18 cellular contexts compared by ENCODE assay signal in the genomic region with DNA sequence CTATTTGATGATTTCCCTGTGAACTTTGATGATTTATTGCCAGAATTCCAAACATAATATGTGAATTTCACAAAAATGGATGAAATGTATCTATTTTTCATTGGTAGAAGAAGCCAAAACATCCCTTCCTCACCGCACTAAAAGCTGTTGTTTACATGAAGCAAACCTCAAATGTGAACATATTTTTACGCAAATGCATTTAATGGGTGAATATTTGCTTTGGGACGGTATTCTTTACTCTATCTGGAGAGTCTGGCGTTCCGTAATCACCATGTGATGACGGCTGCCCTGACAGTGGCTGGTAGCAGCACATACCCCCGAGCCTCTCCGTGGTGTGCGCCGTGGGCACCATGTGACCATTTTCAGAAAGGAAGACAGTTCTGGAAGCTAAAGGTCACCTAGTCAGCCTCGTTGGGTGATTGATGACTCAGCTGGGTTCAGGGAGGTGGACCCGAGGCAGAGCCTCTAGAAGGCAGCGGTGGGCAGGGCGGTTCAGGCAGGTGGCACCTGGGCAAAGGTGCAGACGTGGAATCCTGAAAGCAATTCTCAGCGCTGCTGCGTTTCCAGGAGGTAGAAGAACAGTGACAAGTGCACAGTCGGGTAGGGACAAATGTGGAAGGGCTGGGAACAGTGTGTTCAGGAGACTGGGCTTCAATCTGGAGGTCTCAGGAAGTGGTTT. TPM values are rescaled to one million over a fixed set of nuclear protein-coding genes. Genes with fewer than 3 reads are reported as not detected.
DNase-seq lines count a peak whose midpoint lies in the region; ATAC-seq, FAIRE-seq and TF ChIP-seq lines count a peak whose summit lies in the region.
"Had no signal": no experiment of that assay in that cellular context is flagged by ENCODE, and none has a peak within 500 bp of the region (broad histone marks: within the 10 kb centered on the region; RNA-seq: fewer than 3 reads in every experiment).

No MANE protein-coding gene starts in this region.

- no peaks in the 10 kb centered on the region for H4K20me1 ChIP-seq in HepG2 (ENCODE audit: insufficient read depth, low read length)

- in situ Hi-C loops in HepG2 (cut with HindIII; ENCODE audit: extremely low pct_ligation_motif_present, low pct_unique_long_range_greater_than_20kb): no loop called here

- H3K36me3 Mint-ChIP-seq in stimulated activated effector memory CD8-positive, alpha-beta T cell treated with anti-CD3 and anti-CD28 coated beads, Interleukin-12 subunit alpha, Interleukin-12 subunit beta, amount 100 ng/mL, for 72 hours: peaks cover 34% of the 10 kb centered on the region
- H3K36me3 Mint-ChIP-seq in natural killer cell: no peaks in the 10 kb centered on the region

- H3K9me3 ChIP-seq in duodenal mucosa (ENCODE audit: control insufficient read depth in 1 of 2, low read length in 2 of 2): no peaks in the 10 kb centered on the region
- H3K9me3 ChIP-seq in HepG2 (ENCODE audit: low read length): no peaks in the 10 kb centered on the region
- H3K9me3 ChIP-seq in tibial nerve: no peaks in the 10 kb centered on the region
- H3K9me3 ChIP-seq: MG63, sigmoid colon, upper lobe of right lung had no signal

- POLR2A ChIA-PET in HepG2 (lab: Yijun Ruan, JAX): no interaction called here

- peak overlapping the region; percentile 64 for H3K27ac Mint-ChIP-seq in stimulated activated effector memory CD8-positive, alpha-beta T cell treated with anti-CD3 and anti-CD28 coated beads, Interleukin-12 subunit alpha, Interleukin-12 subunit beta, amount 100 ng/mL, for 72 hours
- H3K27ac Mint-ChIP-seq in natural killer cell: no peak overlapping the region
- H3K27ac Mint-ChIP-seq: activated CD4-positive, alpha-beta T cell treated with anti-CD3 and anti-CD28 coated beads, Interleukin-2, amount 10 ng/mL, durations not matched to agents 24 days and 14 days; activated T-helper 2 cell treated with anti-CD3 and anti-CD28 coated beads, Interferon-gamma antibody, Interleukin-2, Interleukin-4, amounts not matched to agents 10 μg/mL and 5 μg/mL and 100 μg/mL, durations not matched to agents 14 hours and 24 hours and 36 hours; B cell had no signal

- no TSS peak for BruUV-seq in HepG2 (replicated peaks; lab: Mats Ljungman, UMichigan)

- TF ChIP-seq POLR2A in HepG2 (IDR thresholded peaks at IDR 0.05; ENCODE audit: insufficient read depth in 1 of 2, low read depth in 2 of 2, low read length in 2 of 2) (no peak), tibial nerve (IDR thresholded peaks at IDR 0.05) (no peak)

- peaks cover 39 to 49% of the 10 kb centered on the region in 2 donors for H3K4me1 ChIP-seq in duodenal mucosa (ENCODE audit: control insufficient read depth in 1 of 2, insufficient read depth in 2 of 2, low read length in 2 of 2)
- peaks cover 13% of the 10 kb centered on the region for H3K4me1 ChIP-seq in HepG2 (ENCODE audit: insufficient read depth, low read length)
- H3K4me1 ChIP-seq in tibial nerve: peaks cover 0 to 4% (median 0%) of the 10 kb centered on the region in 4 donors
- H3K4me1 ChIP-seq: sigmoid colon had no signal

- TF ChIP-seq CTCF in HepG2 (CRISPR knock-in tag; IDR thresholded peaks at IDR 0.05) (no peak), natural killer cell (IDR thresholded peaks at IDR 0.05) (no peak), tibial nerve (IDR thresholded peaks at IDR 0.05) (no peak)

- peaks cover 15% of the 10 kb centered on the region for H3K4me1 Mint-ChIP-seq in stimulated activated effector memory CD8-positive, alpha-beta T cell treated with anti-CD3 and anti-CD28 coated beads, Interleukin-12 subunit alpha, Interleukin-12 subunit beta, amount 100 ng/mL, for 72 hours
- peaks cover 5 to 11% of the 10 kb centered on the region in 2 donors for H3K4me1 Mint-ChIP-seq in natural killer cell
- H3K4me1 Mint-ChIP-seq: B cell had no signal

- no peaks in the 10 kb centered on the region for H3K27me3 ChIP-seq in duodenal mucosa (ENCODE audit: control insufficient read depth in 1 of 2, insufficient read depth in 2 of 2, low read length in 2 of 2)
- H3K27me3 ChIP-seq in HepG2 (ENCODE audit: control insufficient read depth in 1 of 2, insufficient read depth in 2 of 2, low read length in 2 of 2): no peaks in the 10 kb centered on the region
- no peaks in the 10 kb centered on the region for H3K27me3 ChIP-seq in tibial nerve
- H3K27me3 ChIP-seq: MG63, sigmoid colon, upper lobe of right lung had no signal

- CTCF ChIA-PET in HepG2 (lab: Yijun Ruan, JAX; ENCODE audit: low intra/inter-chr PET ratio, low total read pairs): no interaction called here

- H2AFZ ChIP-seq in HepG2 (ENCODE audit: low read length): no peak overlapping the region

- ATAC-seq in HepG2 (no peak), natural killer cell (no peak), HG02642 (IDR thresholded peaks at IDR 0.05; ENCODE audit: poor library complexity, unreplicated experiment) (no peak)
- ATAC-seq in stimulated activated effector memory CD8-positive, alpha-beta T cell treated with anti-CD3 and anti-CD28 coated beads, Interleukin-12 subunit alpha, Interleukin-12 subunit beta, amount 100 ng/mL, for 72 hours: no peak

- FAIRE-seq in HepG2 (lab: Jason Lieb, UNC): no peak
- FAIRE-seq: GM18507 had no signal

- no peaks in the 10 kb centered on the region for H3K79me2 ChIP-seq in HepG2 (ENCODE audit: insufficient read depth, low read length)

- H3K4me3 Mint-ChIP-seq in stimulated activated effector memory CD8-positive, alpha-beta T cell treated with anti-CD3 and anti-CD28 coated beads, Interleukin-12 subunit alpha, Interleukin-12 subunit beta, amount 100 ng/mL, for 72 hours: no peak overlapping the region
- H3K4me3 Mint-ChIP-seq in natural killer cell: no peak overlapping the region
- H3K4me3 Mint-ChIP-seq: activated CD4-positive, alpha-beta T cell treated with anti-CD3 and anti-CD28 coated beads, Interleukin-2, amount 10 ng/mL, durations not matched to agents 24 days and 14 days; B cell had no signal

- no peak for TF ChIP-seq RAD21 in HepG2 (CRISPR knock-in tag; IDR thresholded peaks at IDR 0.05)

- peak; percentile 9 for DNase-seq in NCI-H774 (lab: John Stamatoyannopoulos, UW)
- no peak for DNase-seq in HepG2 (ENCODE audit: low spot score)
- DNase-seq in stimulated activated effector memory CD8-positive, alpha-beta T cell treated with anti-CD3 and anti-CD28 coated beads, Interleukin-12 subunit alpha, Interleukin-12 subunit beta, amount 100 ng/mL, for 72 hours (ENCODE audit: low spot score in 2 of 2): no peak
- no peak for DNase-seq in KG1 (lab: John Stamatoyannopoulos, UW)
- no peak for DNase-seq in natural killer cell
- no peak for DNase-seq in tibial nerve (ENCODE audit: low spot score in 2 of 2)
- DNase-seq: activated CD4-positive, alpha-beta T cell treated with anti-CD3 and anti-CD28 coated beads, Interleukin-2, amount 10 ng/mL, durations not matched to agents 24 days and 14 days; H7; MG63; NCI-H1694; sigmoid colon; stimulated activated naive CD4-positive, alpha-beta T cell treated with Interleukin-2 at 50 U/mL for 16 hours; upper lobe of right lung had no signal

- WGBS in HepG2 (ENCODE audit: low lambda C conversion rate): 91% methylated on average over 18 of the region's 18 CpGs
- WGBS in tibial nerve, 2 donors: 76 to 79% methylated on average over 18 of the region's 18 CpGs

- intact Hi-C loops in HepG2 (cut with micrococcal nuclease; ENCODE audit: unreplicated experiment): loop anchor here (1.0 kb wide), 1 partner anchor 36 kb away; no protein-coding TSS in a partner anchor
- intact Hi-C loops in natural killer cell (cut with micrococcal nuclease): no loop called here

- peak overlapping the region; percentile 27 to 52 for H3K9ac ChIP-seq in duodenal mucosa (ENCODE audit: low read depth in 1 of 2, low read length in 2 of 2)
- no peak overlapping the region for H3K9ac ChIP-seq in HepG2 (ENCODE audit: insufficient read depth, low read depth, low read length)

- no peak overlapping the region for H3K4me2 ChIP-seq in HepG2 (ENCODE audit: low read depth, low read length)

- H3K27ac ChIP-seq in duodenal mucosa (ENCODE audit: low read depth, low read length) (peak overlapping the region; percentile 76), HepG2 (ENCODE audit: extremely low read length, insufficient read depth, low read length) (no peak overlapping the region), tibial nerve (peak overlapping the region in 2 of 4 donors; percentile 18 to 60)
- H3K27ac ChIP-seq: sigmoid colon, upper lobe of right lung had no signal

- TF ChIP-seq EP300 in HepG2 (IDR thresholded peaks at IDR 0.05; ENCODE audit: low read depth in 2 of 2, low read length in 2 of 2) (no peak), HepG2 (CRISPR knock-in tag; IDR thresholded peaks at IDR 0.05; ENCODE audit: borderline replicate concordance) (no peak), tibial nerve (IDR thresholded peaks at IDR 0.05) (no peak)

- peak overlapping the region; percentile 13 to 25 for H3K4me3 ChIP-seq in duodenal mucosa (ENCODE audit: low read depth in 1 of 2, low read length in 2 of 2)
- no peak overlapping the region for H3K4me3 ChIP-seq in HepG2 (replicated peaks in 1 of 3; ENCODE audit: insufficient read depth in 1 of 3, low read depth in 2 of 3, low read length in 3 of 3)
- H3K4me3 ChIP-seq in tibial nerve: no peak overlapping the region
- H3K4me3 ChIP-seq: MG63, sigmoid colon, upper lobe of right lung had no signal

- no peaks in the 10 kb centered on the region for H3K27me3 Mint-ChIP-seq in natural killer cell (ENCODE audit: low read depth in 2 of 2)
- H3K27me3 Mint-ChIP-seq: activated CD4-positive, alpha-beta T cell treated with anti-CD3 and anti-CD28 coated beads, Interleukin-2, amount 10 ng/mL, durations not matched to agents 24 days and 14 days; B cell had no signal

- H3K36me3 ChIP-seq in duodenal mucosa (ENCODE audit: control insufficient read depth in 1 of 2, insufficient read depth in 2 of 2, low read length in 2 of 2): peaks cover 14 to 15% of the 10 kb centered on the region in 2 donors
- H3K36me3 ChIP-seq in HepG2 (replicated peaks in 1 of 2; ENCODE audit: control insufficient read depth in 1 of 2, insufficient read depth in 2 of 2, low read length in 2 of 2): peaks cover 1 to 16% of the 10 kb centered on the region in 2 experiments; a peak in 3 of 5 replicates
- peaks cover 0 to 40% (median 4%) of the 10 kb centered on the region in 3 donors for H3K36me3 ChIP-seq in tibial nerve
- H3K36me3 ChIP-seq: MG63 had no signal

- H3K9me3 Mint-ChIP-seq in stimulated activated effector memory CD8-positive, alpha-beta T cell treated with anti-CD3 and anti-CD28 coated beads, Interleukin-12 subunit alpha, Interleukin-12 subunit beta, amount 100 ng/mL, for 72 hours: no peaks in the 10 kb centered on the region
- no peaks in the 10 kb centered on the region for H3K9me3 Mint-ChIP-seq in natural killer cell
- H3K9me3 Mint-ChIP-seq: activated T-helper 2 cell treated with anti-CD3 and anti-CD28 coated beads, Interferon-gamma antibody, Interleukin-2, Interleukin-4, amounts not matched to agents 10 μg/mL and 5 μg/mL and 100 μg/mL, durations not matched to agents 14 hours and 24 hours and 36 hours had no signal

RNA-seq across cellular contexts. Expression of a gene that starts 45.3 kb away (rescaled TPM):
- total RNA-seq in HepG2 (2016; rRNA removed; fragmentation: Illumina TruSeq; extraction: Trizol): 24.7 and 32.0 TPM in 2 replicates
- total RNA-seq in HepG2 (2016; cell fraction: cytosol; rRNA removed; fragmentation: Illumina TruSeq; extraction: Trizol; ENCODE audit: low read depth): 25.2 and 27.4 TPM in 2 replicates
- 25.2 and 26.2 TPM in 2 replicates for total RNA-seq in HepG2 (2016; cell fraction: insoluble cytoplasmic fraction; rRNA removed; fragmentation: Illumina TruSeq; extraction: Trizol)
- total RNA-seq in HepG2 (2016; cell fraction: membrane; rRNA removed; fragmentation: Illumina TruSeq; extraction: Trizol): 42.1 and 44.8 TPM in 2 replicates
- 16.8 and 21.1 TPM in 2 replicates for total RNA-seq in HepG2 (2016; cell fraction: nucleus; rRNA removed; fragmentation: Illumina TruSeq; extraction: Trizol)
- polyA plus RNA-seq in HepG2 (2011; rRNA removed): 16.6 and 18.2 TPM in 2 replicates
- 14.0 and 14.5 TPM in 2 replicates for polyA plus RNA-seq in HepG2 (2011; cell fraction: cytosol; rRNA removed)
- polyA plus RNA-seq in HepG2 (2011; cell fraction: nucleus; rRNA removed): 11.7 and 12.6 TPM in 2 replicates
- 20.9 and 22.5 TPM in 2 replicates for polyA plus RNA-seq in HepG2 (2012)
- polyA plus RNA-seq in HepG2 (2016; cell fraction: cytosol; fragmentation: Illumina TruSeq; extraction: Trizol; ENCODE audit: low read depth): 26.1 and 26.5 TPM in 2 replicates
- polyA plus RNA-seq in HepG2 (2016; cell fraction: insoluble cytoplasmic fraction; fragmentation: Illumina TruSeq; extraction: Trizol; ENCODE audit: low read depth): 15.3 and 15.6 TPM in 2 replicates
- polyA plus RNA-seq in HepG2 (2016; cell fraction: membrane; fragmentation: Illumina TruSeq; extraction: Trizol; ENCODE audit: low read depth): 29.1 and 30.3 TPM in 2 replicates
- polyA plus RNA-seq in HepG2 (2016; cell fraction: nucleus; fragmentation: Illumina TruSeq; extraction: Trizol; ENCODE audit: insufficient read depth, low read depth): 21.2 and 21.4 TPM in 2 replicates
- 7.8 and 47.2 TPM in 2 replicates for polyA minus RNA-seq in HepG2 (2011; rRNA and poly(A)+ RNA removed; ENCODE audit: low replicate concordance)
- 23.7 and 30.1 TPM in 2 replicates for polyA minus RNA-seq in HepG2 (2011; cell fraction: cytosol; rRNA and poly(A)+ RNA removed)
- polyA minus RNA-seq in HepG2 (2011; cell fraction: nucleus; rRNA and poly(A)+ RNA removed): 30.8 and 34.2 TPM in 2 replicates
- 10 to 100 TPM; 20.1 to 27.8 (median 27.0) TPM for total RNA-seq in natural killer cell
- total RNA-seq in tibial nerve: 10 to 100 TPM; 18.9 to 43.5 (median 27.2) TPM

RNA-seq across cellular contexts. Expression of a gene that starts 54.5 kb away (rescaled TPM):
- 5.2 and 6.0 TPM in 2 replicates for total RNA-seq in HepG2 (2016; rRNA removed; fragmentation: Illumina TruSeq; extraction: Trizol)
- 3.1 and 4.1 TPM in 2 replicates for total RNA-seq in HepG2 (2016; cell fraction: cytosol; rRNA removed; fragmentation: Illumina TruSeq; extraction: Trizol; ENCODE audit: low read depth)
- 4.7 and 6.0 TPM in 2 replicates for total RNA-seq in HepG2 (2016; cell fraction: insoluble cytoplasmic fraction; rRNA removed; fragmentation: Illumina TruSeq; extraction: Trizol)
- total RNA-seq in HepG2 (2016; cell fraction: membrane; rRNA removed; fragmentation: Illumina TruSeq; extraction: Trizol): 5.4 and 6.4 TPM in 2 replicates
- total RNA-seq in HepG2 (2016; cell fraction: nucleus; rRNA removed; fragmentation: Illumina TruSeq; extraction: Trizol): 2.8 and 3.8 TPM in 2 replicates
- polyA plus RNA-seq in HepG2 (2011; rRNA removed): 7.4 and 8.1 TPM in 2 replicates
- polyA plus RNA-seq in HepG2 (2011; cell fraction: cytosol; rRNA removed): 7.0 and 8.0 TPM in 2 replicates
- polyA plus RNA-seq in HepG2 (2011; cell fraction: nucleus; rRNA removed): 15.6 and 19.1 TPM in 2 replicates
- polyA plus RNA-seq in HepG2 (2012): 3.3 and 4.7 TPM in 2 replicates
- polyA plus RNA-seq in HepG2 (2016; cell fraction: cytosol; fragmentation: Illumina TruSeq; extraction: Trizol; ENCODE audit: low read depth): 2.9 and 3.7 TPM in 2 replicates
- polyA plus RNA-seq in HepG2 (2016; cell fraction: insoluble cytoplasmic fraction; fragmentation: Illumina TruSeq; extraction: Trizol; ENCODE audit: low read depth): 4.6 and 5.8 TPM in 2 replicates
- polyA plus RNA-seq in HepG2 (2016; cell fraction: membrane; fragmentation: Illumina TruSeq; extraction: Trizol; ENCODE audit: low read depth): 5.2 and 5.7 TPM in 2 replicates
- polyA plus RNA-seq in HepG2 (2016; cell fraction: nucleus; fragmentation: Illumina TruSeq; extraction: Trizol; ENCODE audit: insufficient read depth, low read depth): 4.2 and 5.9 TPM in 2 replicates
- 3.5 and 3.6 TPM in 2 replicates for polyA minus RNA-seq in HepG2 (2011; rRNA and poly(A)+ RNA removed; ENCODE audit: low replicate concordance)
- 1.3 and 2.3 TPM in 2 replicates for polyA minus RNA-seq in HepG2 (2011; cell fraction: cytosol; rRNA and poly(A)+ RNA removed)
- polyA minus RNA-seq in HepG2 (2011; cell fraction: nucleus; rRNA and poly(A)+ RNA removed): 1.9 and 2.2 TPM in 2 replicates
- 10 to 100 TPM in 1 of 3 donors, 1 to 10 TPM in 2; 5.0 to 11.4 (median 7.2) TPM for total RNA-seq in natural killer cell
- 10 to 100 TPM in 3 of 4 donors, 1 to 10 TPM in 1; 7.5 to 22.5 (median 17.4) TPM for total RNA-seq in tibial nerve

Comparison
In these comparisons a context has a peak if more than half of its experiments do, and no peak if none do; other contexts are left out.
1. H3K4me3 ChIP-seq: peak in duodenal mucosa (2 of 2); none in HepG2 (0 of 3) and tibial nerve (0 of 4).